14 cellular contexts compared by ENCODE assay signal in genomic region chr1:202588644-202589189, GRCh38.
A peak's percentile ranks its signal among the peaks of the same experiment; 100 is the strongest.
DNase-seq lines count a peak whose midpoint lies in the region; ATAC-seq and TF ChIP-seq lines count a peak whose summit lies in the region.
"Had no signal": no experiment of that assay in that cellular context is flagged by ENCODE, and none has a peak within 500 bp of the region (broad histone marks: within the 10 kb centered on the region; RNA-seq: fewer than 3 reads in every experiment).

No MANE protein-coding gene starts in this region.

- WGBS in esophagus, 2 donors: 88 to 91% methylated on average over 4 of the region's 4 CpGs
- 82 to 85% methylated on average over 4 of the region's 4 CpGs for WGBS in tibial nerve, 2 donors

- CTCF ChIA-PET in RWPE1 (lab: Yijun Ruan, JAX) (interaction anchor here (0.6 to 2.7 kb wide), 4 partner anchors 11 to 17 kb away, joined by 3 to 16 read pairs (median 4); no protein-coding TSS in a partner anchor), A673 (lab: Charles Lee) (interaction anchor here (0.5 kb wide), 1 partner anchor 610 kb away, joined by 4 read pairs; no protein-coding TSS in a partner anchor)

- TF ChIP-seq CTCF in RWPE1 (conservative IDR thresholded peaks at IDR 0.05; ENCODE audit: low read depth) (no peak), tibial nerve (IDR thresholded peaks at IDR 0.05) (no peak), A673 (conservative IDR thresholded peaks at IDR 0.05; ENCODE audit: low read depth, low read length) (no peak)

- no peak for TF ChIP-seq POLR2A in tibial nerve (IDR thresholded peaks at IDR 0.05)

- H3K36me3 ChIP-seq in esophagus (ENCODE audit: control insufficient read depth in 2 of 2, insufficient read depth in 2 of 2, low read length in 1 of 2) (peaks cover 0 to 3% of the 10 kb centered on the region in 2 donors), mucosa of rectum (ENCODE audit: control insufficient read depth in 2 of 2, insufficient read depth in 2 of 2, low read length in 2 of 2) (peaks cover 0 to 12% of the 10 kb centered on the region in 2 donors), tibial nerve (peaks cover 0 to 23% (median 0%) of the 10 kb centered on the region in 3 donors), A673 (ENCODE audit: insufficient read depth, low read length, poor library complexity, severe bottlenecking) (no peaks in the 10 kb centered on the region)

- H3K4me3 ChIP-seq in esophagus (ENCODE audit: low read depth in 1 of 2, low read length in 2 of 2) (no peak overlapping the region), mucosa of rectum (ENCODE audit: low read length in 2 of 2) (no peak overlapping the region), tibial nerve (no peak overlapping the region), A673 (ENCODE audit: low read depth, low read length, poor library complexity, severe bottlenecking) (no peak overlapping the region)
- H3K4me3 ChIP-seq: GM12878 had no signal

- POLR2A ChIA-PET in RWPE1 (lab: Yijun Ruan, JAX; ENCODE audit: low non-redundant PET): no interaction called here
- POLR2A ChIA-PET in A673 (lab: Charles Lee; ENCODE audit: low non-redundant PET): no interaction called here

- no peak for TF ChIP-seq EP300 in tibial nerve (IDR thresholded peaks at IDR 0.05)

- DNase-seq in RWPE1 (ENCODE audit: low spot score) (no peak), tibial nerve (ENCODE audit: low spot score in 2 of 2) (no peak), NCI-H2196 treated with DMSO at 0.1 percent for 48 hours (lab: John Stamatoyannopoulos, UW; ENCODE audit: unreplicated experiment) (no peak), NCI-H2029 treated with DMSO at 0.1 percent for 48 hours (lab: John Stamatoyannopoulos, UW) (no peak), A673 (ENCODE audit: low spot score) (no peak)
- DNase-seq: activated T-cell treated with anti-CD3 and anti-CD28 coated beads, Interleukin-2, amount 50 U/mL, for 24 hours; central memory CD4-positive, alpha-beta T cell; hippocampal formation; naive thymus-derived CD8-positive, alpha-beta T cell; NCI-H1694 had no signal

- ATAC-seq in GM18873 (IDR thresholded peaks at IDR 0.05; ENCODE audit: low FRiP score, unreplicated experiment): no peak
- ATAC-seq: naive thymus-derived CD8-positive, alpha-beta T cell had no signal

- H3K9ac ChIP-seq in mucosa of rectum (ENCODE audit: low read depth in 1 of 2, low read length in 2 of 2): no peak overlapping the region

- peaks cover 10 to 17% of the 10 kb centered on the region in 2 donors for H3K4me1 ChIP-seq in esophagus (ENCODE audit: control insufficient read depth in 2 of 2, insufficient read depth in 2 of 2, low read length in 1 of 2)
- H3K4me1 ChIP-seq in mucosa of rectum (ENCODE audit: control insufficient read depth in 2 of 2, insufficient read depth in 2 of 2, low read length in 2 of 2): peaks cover 0 to 9% of the 10 kb centered on the region in 2 donors
- peaks cover 0 to 73% (median 43%) of the 10 kb centered on the region in 4 donors for H3K4me1 ChIP-seq in tibial nerve
- peaks cover 20% of the 10 kb centered on the region for H3K4me1 ChIP-seq in A673 (ENCODE audit: insufficient read depth, low read length, poor library complexity, severe bottlenecking)

- BruUV-seq in A673 (replicated peaks; lab: Mats Ljungman, UMichigan): no TSS peak

- H3K27me3 ChIP-seq in esophagus (ENCODE audit: control insufficient read depth in 1 of 2, insufficient read depth in 2 of 2, low read length in 2 of 2) (no peaks in the 10 kb centered on the region), mucosa of rectum (ENCODE audit: control insufficient read depth in 2 of 2, insufficient read depth in 2 of 2, low read length in 2 of 2) (no peaks in the 10 kb centered on the region), tibial nerve (no peaks in the 10 kb centered on the region), A673 (replicated peaks; ENCODE audit: insufficient read depth, low read depth, low read length, poor library complexity) (no peaks in the 10 kb centered on the region)

- H3K9me3 ChIP-seq in esophagus (ENCODE audit: control insufficient read depth in 2 of 2, insufficient read depth in 1 of 2, low read depth in 1 of 2, low read length in 1 of 2) (no peaks in the 10 kb centered on the region), mucosa of rectum (ENCODE audit: control insufficient read depth in 2 of 2, low read length in 2 of 2) (no peaks in the 10 kb centered on the region), tibial nerve (no peaks in the 10 kb centered on the region), A673 (ENCODE audit: low read depth, low read length, poor library complexity, severe bottlenecking) (no peaks in the 10 kb centered on the region)

- peak overlapping the region; percentile 85 for H3K27ac ChIP-seq in RWPE1
- H3K27ac ChIP-seq in esophagus (ENCODE audit: low read depth in 2 of 2, low read length in 1 of 2): peak overlapping the region; percentile 80 to 83
- peak overlapping the region; percentile 50 to 76 for H3K27ac ChIP-seq in mucosa of rectum (ENCODE audit: low read depth in 2 of 2, low read length in 2 of 2)
- peak overlapping the region; percentile 26 to 85 (median 78) for H3K27ac ChIP-seq in tibial nerve
- H3K27ac ChIP-seq in A673 (ENCODE audit: low read depth, low read length, poor library complexity, severe bottlenecking): no peak overlapping the region

- intact Hi-C loops in A673 (cut with micrococcal nuclease; ENCODE audit: unreplicated experiment): no loop called here
